ENCODE assay signal across 15 cellular contexts in genomic region chr17:39609416-39610025, GRCh38. TPM values are rescaled to one million over a fixed set of nuclear protein-coding genes. Genes with fewer than 3 reads are reported as not detected.
DNase-seq lines count a peak whose midpoint lies in the region; ATAC-seq and TF ChIP-seq lines count a peak whose summit lies in the region.
"Had no signal": no experiment of that assay in that cellular context is flagged by ENCODE, and none has a peak within 500 bp of the region (broad histone marks: within the 10 kb centered on the region; RNA-seq: fewer than 3 reads in every experiment).

No MANE protein-coding gene starts in this region.

- H3K36me3 Mint-ChIP-seq in Calu3 (ENCODE audit: insufficient read depth, unreplicated experiment): peaks cover 43% of the 10 kb centered on the region
- peaks cover 2% of the 10 kb centered on the region for H3K36me3 Mint-ChIP-seq in glutamatergic neuron (ENCODE audit: unreplicated experiment)
- H3K36me3 Mint-ChIP-seq in natural killer cell: no peaks in the 10 kb centered on the region
- H3K36me3 Mint-ChIP-seq: CD4-positive, alpha-beta memory T cell had no signal

- H3K9me3 Mint-ChIP-seq in Calu3 (ENCODE audit: low read depth, unreplicated experiment) (no peaks in the 10 kb centered on the region), glutamatergic neuron (ENCODE audit: unreplicated experiment) (peaks cover 2% of the 10 kb centered on the region), natural killer cell (no peaks in the 10 kb centered on the region)

- peaks cover 24% of the 10 kb centered on the region for H3K4me1 ChIP-seq in HEK293 (ENCODE audit: control insufficient read depth, insufficient read depth, low read length)

- no peaks in the 10 kb centered on the region for H3K36me3 ChIP-seq in HEK293 (ENCODE audit: control insufficient read depth in 2 of 2, insufficient read depth in 1 of 2, low read length in 2 of 2)

- DNase-seq in Calu3: peak; percentile 78
- DNase-seq in glutamatergic neuron: no peak
- no peak for DNase-seq in natural killer cell
- DNase-seq in LoVo (ENCODE audit: low spot score): no peak
- DNase-seq: CD4-positive, alpha-beta memory T cell; COR-L47; DMS153; DND-41; GOT3; H7; HCEC 1CT had no signal

- no peak overlapping the region for H3K27ac ChIP-seq in HEK293 (ENCODE audit: extremely low read depth, low read depth, low read length)

- H3K9me3 ChIP-seq in HEK293 (ENCODE audit: control insufficient read depth, insufficient read depth, low read depth, low read length): no peaks in the 10 kb centered on the region

- peaks cover 100% of the 10 kb centered on the region for H3K27me3 Mint-ChIP-seq in Calu3 (ENCODE audit: unreplicated experiment)
- peaks cover 9% of the 10 kb centered on the region for H3K27me3 Mint-ChIP-seq in glutamatergic neuron (ENCODE audit: unreplicated experiment)
- H3K27me3 Mint-ChIP-seq in natural killer cell (ENCODE audit: low read depth in 2 of 2): peaks cover 21 to 46% of the 10 kb centered on the region in 2 donors

- intact Hi-C loops in Calu3 (cut with micrococcal nuclease; ENCODE audit: unreplicated experiment): no loop called here
- intact Hi-C loops in natural killer cell (cut with micrococcal nuclease): no loop called here

- POLR2A ChIA-PET in HEK293 (lab: Yijun Ruan, JAX): interaction anchor here (0.6 kb wide), 1 partner anchor 8 kb away, joined by 5 read pairs; no protein-coding TSS in a partner anchor

- H3K4me3 Mint-ChIP-seq in Calu3 (ENCODE audit: low read depth, unreplicated experiment): no peak overlapping the region
- H3K4me3 Mint-ChIP-seq in glutamatergic neuron (ENCODE audit: unreplicated experiment): no peak overlapping the region
- H3K4me3 Mint-ChIP-seq in natural killer cell: no peak overlapping the region
- H3K4me3 Mint-ChIP-seq: CD4-positive, alpha-beta memory T cell had no signal

- H3K27ac Mint-ChIP-seq in Calu3 (ENCODE audit: unreplicated experiment) (no peak overlapping the region), glutamatergic neuron (ENCODE audit: unreplicated experiment) (peak overlapping the region; percentile 14), natural killer cell (no peak overlapping the region)

- CTCF ChIA-PET in Calu3 (lab: Charles Lee) (interaction anchor here (0.6 to 76.7 kb wide), 11 partner anchors 81 to 1237 kb away, joined by 3 to 42089 read pairs (median 5); partner anchors contain the start of genes ERBB2, GRB7, GSDMA and GSDMB), HEK293 (lab: Yijun Ruan, JAX) (interaction anchor here (0.6 to 1.0 kb wide), 3 partner anchors 12 to 593 kb away, joined by 3 to 4 read pairs (median 4); no protein-coding TSS in a partner anchor)

- TF ChIP-seq CTCF in Calu3 (IDR thresholded peaks at IDR 0.05; ENCODE audit: unreplicated experiment) (no peak), HEK293 (tag by site-specific recombination; IDR thresholded peaks at IDR 0.05) (no peak), glutamatergic neuron (IDR thresholded peaks at IDR 0.05; ENCODE audit: partially characterized antibody, unreplicated experiment) (no peak), natural killer cell (IDR thresholded peaks at IDR 0.05) (no peak)

- H3K4me1 Mint-ChIP-seq in Calu3 (ENCODE audit: low read depth, unreplicated experiment): peaks cover 35% of the 10 kb centered on the region
- H3K4me1 Mint-ChIP-seq in glutamatergic neuron (ENCODE audit: low read depth, unreplicated experiment): peaks cover 20% of the 10 kb centered on the region
- H3K4me1 Mint-ChIP-seq in natural killer cell: peaks cover 0 to 13% of the 10 kb centered on the region in 2 donors

- no TSS peak for BruUV-seq in Calu3 (replicated peaks; lab: Mats Ljungman, UMichigan)

- ATAC-seq in HG03097 (IDR thresholded peaks at IDR 0.05; ENCODE audit: low FRiP score, unreplicated experiment) (no peak), natural killer cell (no peak)

- H3K4me3 ChIP-seq in HEK293 (ENCODE audit: low read depth, low read length): no peak overlapping the region

TF ChIP-seq in HEK293, 187 proteins besides CTCF, POLR2A, EP300 and RAD21:
- no peak for TF ChIP-seq GLIS1 (tag by site-specific recombination; IDR thresholded peaks at IDR 0.05)
- no peak for TF ChIP-seq ZFP3 (tag by site-specific recombination; IDR thresholded peaks at IDR 0.05; ENCODE audit: low read depth)
- TF ChIP-seq ZNF530 (tag by site-specific recombination; IDR thresholded peaks at IDR 0.05; ENCODE audit: low read depth): no peak
- no peak for TF ChIP-seq ZSCAN4 (tag by site-specific recombination; IDR thresholded peaks at IDR 0.05)
- no peak for TF ChIP-seq YY2 (tag by site-specific recombination; IDR thresholded peaks at IDR 0.05)
- no peak for TF ChIP-seq ZNF26 (tag by site-specific recombination; IDR thresholded peaks at IDR 0.05)
- TF ChIP-seq ZNF449 (tag by site-specific recombination; IDR thresholded peaks at IDR 0.05): 0 out of 2 replicates have a peak, but pooled peaks have one; percentile 24

RNA-seq across cellular contexts. Expression of gene NEUROD2, which starts 1.8 kb away (rescaled TPM):
- total RNA-seq in Calu3 (2022) (not detected in 2 replicates), glutamatergic neuron (ENCODE audit: unreplicated experiment) (6.3 TPM), natural killer cell (not detected)
- total RNA-seq: A172; A673; CD4-positive, alpha-beta memory T cell; H7 had no signal

RNA-seq across cellular contexts. Expression of gene PPP1R1B, which starts 17.2 kb away (rescaled TPM):
- total RNA-seq in Calu3 (2022): 8.3 and 11.1 TPM in 2 replicates
- not detected for total RNA-seq in glutamatergic neuron (ENCODE audit: unreplicated experiment)
- total RNA-seq in natural killer cell: not detected
- total RNA-seq: A172; CD4-positive, alpha-beta memory T cell had no signal

RNA-seq across cellular contexts. Expression of gene STARD3, which starts 27.4 kb away (rescaled TPM):
- 2,579 and 2,697 TPM in 2 replicates for total RNA-seq in Calu3 (2022)
- total RNA-seq in glutamatergic neuron (ENCODE audit: unreplicated experiment): 48.0 TPM
- 100 to 1,000 TPM in 2 of 3 donors, 10 to 100 TPM in 1; 97.1 to 115 (median 105) TPM for total RNA-seq in natural killer cell

RNA-seq across cellular contexts. Expression of gene TCAP, which starts 55.6 kb away (rescaled TPM):
- total RNA-seq in Calu3 (2022) (51.5 and 61.1 TPM in 2 replicates), glutamatergic neuron (ENCODE audit: unreplicated experiment) (2.3 TPM), natural killer cell (1 to 10 TPM; 1.3 to 3.8 (median 2.4) TPM)

RNA-seq across cellular contexts. Expression of gene PNMT, which starts 58.7 kb away (rescaled TPM):
- total RNA-seq in Calu3 (2022) (1.3 and 3.2 TPM in 2 replicates), glutamatergic neuron (ENCODE audit: unreplicated experiment) (not detected), natural killer cell (1 to 10 TPM; 1.2 to 2.5 (median 2.2) TPM)
- total RNA-seq: A172, A673 had no signal

Comparison
In these comparisons a context has a peak if more than half of its experiments do, and no peak if none do; other contexts are left out.
1. RNA of gene STARD3, which starts 27.4 kb away (total RNA-seq): 2,579 to 2,697 TPM in Calu3; 97.1 to 115 TPM in natural killer cell and 48.0 TPM in glutamatergic neuron (single experiment); every median in the first group is over 10 times any median in the second.